In genomic region chr1:22889213-22889827, GRCh38 we compare ENCODE assay signal across 8 cellular contexts.
DNase-seq lines count a peak whose midpoint lies in the region; ATAC-seq and TF ChIP-seq lines count a peak whose summit lies in the region.

No MANE protein-coding gene starts in this region.

- H3K27ac ChIP-seq in RWPE1: peak overlapping the region; percentile 72

- H3K4me3 ChIP-seq in HAP-1 (no peak overlapping the region), foreskin fibroblast (ENCODE audit: low read depth in 1 of 2, low read length in 2 of 2) (no peak overlapping the region)

- no peaks in the 10 kb centered on the region for H3K9me3 ChIP-seq in HAP-1

- H3K36me3 ChIP-seq in HAP-1 (replicated peaks): no peaks in the 10 kb centered on the region; the same call in 1 of the 2 replicates

- no peaks in the 10 kb centered on the region for H3K4me1 ChIP-seq in HAP-1

- H3K27me3 ChIP-seq in HAP-1 (ENCODE audit: low read depth): no peaks in the 10 kb centered on the region

- DNase-seq in COLO668 (lab: John Stamatoyannopoulos, UW; ENCODE audit: unreplicated experiment) (peak; percentile 23), HAP-1 (ENCODE audit: low spot score in 2 of 2) (peak; percentile 25 to 28), RWPE1 (ENCODE audit: low spot score) (peak; percentile 69), foreskin fibroblast (peak; percentile 27 to 68), retina (peak; percentile 41), putamen (ENCODE audit: low spot score) (no peak), MV-4-11 (lab: John Stamatoyannopoulos, UW) (no peak)

- no peak for ATAC-seq in HG03378 (IDR thresholded peaks at IDR 0.05; ENCODE audit: unreplicated experiment)

- CTCF ChIA-PET in RWPE1 (lab: Yijun Ruan, JAX): interaction anchor here (0.5 to 2.3 kb wide), 16 partner anchors 9 to 536 kb away, joined by 3 to 22 read pairs (median 4); no protein-coding TSS in a partner anchor

- peak; percentile 89 for TF ChIP-seq CTCF in RWPE1 (conservative IDR thresholded peaks at IDR 0.05; ENCODE audit: low read depth)
- TF ChIP-seq CTCF in foreskin fibroblast (IDR thresholded peaks at IDR 0.05; ENCODE audit: low read depth, low read length): peak; percentile 87

- in situ Hi-C loops in HAP-1 (cut with MboI; ENCODE audit: low sequenced_read_pairs): no loop called here

- POLR2A ChIA-PET in RWPE1 (lab: Yijun Ruan, JAX; ENCODE audit: low non-redundant PET): no interaction called here

Comparison
In these comparisons a context has a peak if more than half of its experiments do, and no peak if none do; other contexts are left out.
1. DNase-seq: peak in COLO668 (single experiment), HAP-1 (2 of 2), RWPE1 (single experiment), foreskin fibroblast (2 of 2) and retina (single experiment); none in putamen (single experiment) and MV-4-11 (single experiment).